Comparison of ENCODE assay signal across 8 cellular contexts in the genomic region with DNA sequence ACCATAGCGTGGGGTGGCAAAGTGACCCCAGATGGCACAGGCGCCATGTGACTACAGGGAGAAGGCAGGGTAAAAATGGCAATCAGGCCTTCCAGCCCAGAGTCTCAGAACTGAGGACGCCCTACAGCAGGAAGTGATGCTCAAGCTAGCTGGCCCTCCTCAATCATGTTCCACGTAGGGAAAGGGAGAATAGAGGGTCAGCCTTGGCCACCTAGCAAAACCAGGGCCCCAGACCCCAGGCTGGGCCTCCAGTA. TPM values are rescaled to one million over a fixed set of nuclear protein-coding genes. Genes with fewer than 3 reads are reported as not detected.
A peak's percentile ranks its signal among the peaks of the same experiment; 100 is the strongest.
DNase-seq lines count a peak whose midpoint lies in the region; ATAC-seq and TF ChIP-seq lines count a peak whose summit lies in the region.

No MANE protein-coding gene starts in this region.

- 19 to 44% (median 25%) methylated on average over 4 of the region's 4 CpGs for WGBS in adipose tissue, 3 donors
- WGBS in liver = 57% methylated on average over 4 of the region's 4 CpGs

- H3K4me1 ChIP-seq in liver (ENCODE audit: control insufficient read depth in 4 of 4, insufficient read depth in 4 of 4, low read length in 3 of 4) = peaks cover 0 to 24% (median 14%) of the 10 kb centered on the region in 4 donors

- peak overlapping the region; percentile 74 to 83 for H3K4me3 Mint-ChIP-seq in activated T-cell treated with anti-CD3 and anti-CD28 coated beads, Interleukin-2, amount 50 U/mL, for 72 hours
- peak overlapping the region; percentile 83 for H3K4me3 Mint-ChIP-seq in type B pancreatic cell

- peaks cover 74% of the 10 kb centered on the region for H3K4me1 Mint-ChIP-seq in activated T-cell treated with anti-CD3 and anti-CD28 coated beads, Interleukin-2, amount 50 U/mL, for 72 hours (ENCODE audit: low read depth)
- peaks cover 19% of the 10 kb centered on the region for H3K4me1 Mint-ChIP-seq in type B pancreatic cell (ENCODE audit: unreplicated experiment)

- H3K9ac ChIP-seq in liver (ENCODE audit: low read depth in 1 of 2, low read length in 2 of 2) = peak overlapping the region; percentile 13 to 51

- no peak for TF ChIP-seq RAD21 in liver (IDR thresholded peaks at IDR 0.05)

- no peaks in the 10 kb centered on the region for H3K27me3 Mint-ChIP-seq in activated T-cell treated with anti-CD3 and anti-CD28 coated beads, Interleukin-2, amount 50 U/mL, for 72 hours (ENCODE audit: low read depth)
- H3K27me3 Mint-ChIP-seq in type B pancreatic cell = no peaks in the 10 kb centered on the region

- peaks cover 3 to 22% of the 10 kb centered on the region in 2 donors for H3K36me3 Mint-ChIP-seq in activated T-cell treated with anti-CD3 and anti-CD28 coated beads, Interleukin-2, amount 50 U/mL, for 72 hours (ENCODE audit: insufficient read depth in 2 of 2)
- peaks cover 7% of the 10 kb centered on the region for H3K36me3 Mint-ChIP-seq in type B pancreatic cell

- no peaks in the 10 kb centered on the region for H3K9me3 Mint-ChIP-seq in activated T-cell treated with anti-CD3 and anti-CD28 coated beads, Interleukin-2, amount 50 U/mL, for 72 hours
- no peaks in the 10 kb centered on the region for H3K9me3 Mint-ChIP-seq in type B pancreatic cell

- peaks cover 3 to 27% (median 13%) of the 10 kb centered on the region in 4 donors for H3K36me3 ChIP-seq in liver (ENCODE audit: control insufficient read depth in 4 of 4, insufficient read depth in 3 of 4, low read depth in 1 of 4, low read length in 3 of 4)

- H3K27ac ChIP-seq in adipose tissue (ENCODE audit: low read depth, low read length) (peak overlapping the region; percentile 94), liver (ENCODE audit: low read depth in 1 of 2, low read length in 2 of 2) (peak overlapping the region; percentile 88 to 94)

- no peak overlapping the region for H3K4me3 ChIP-seq in liver (ENCODE audit: low read depth in 1 of 3, low read length in 3 of 3)

- TF ChIP-seq CTCF in liver (IDR thresholded peaks at IDR 0.05; ENCODE audit: low read depth, low read length, missing input control) (peak; percentile 4), type B pancreatic cell (conservative IDR thresholded peaks at IDR 0.05) (no peak)

- H3K27ac Mint-ChIP-seq in activated T-cell treated with anti-CD3 and anti-CD28 coated beads, Interleukin-2, amount 50 U/mL, for 72 hours = peak overlapping the region; percentile 88
- peak overlapping the region; percentile 89 for H3K27ac Mint-ChIP-seq in type B pancreatic cell

- no peak for ATAC-seq in activated T-cell treated with anti-CD3 and anti-CD28 coated beads, Interleukin-2, amount 50 U/mL, for 72 hours (replicated peaks in 1 of 2)
- no peak for ATAC-seq in HG02852 (IDR thresholded peaks at IDR 0.05; ENCODE audit: unreplicated experiment)

- H3K27me3 ChIP-seq in liver (ENCODE audit: control insufficient read depth in 4 of 4, insufficient read depth in 4 of 4, low read length in 3 of 4) = no peaks in the 10 kb centered on the region

- H3K9me3 ChIP-seq in liver (ENCODE audit: control insufficient read depth in 4 of 4, low read length in 3 of 4) = no peaks in the 10 kb centered on the region

- DNase-seq in activated T-cell treated with anti-CD3 and anti-CD28 coated beads, Interleukin-2, amount 50 U/mL, for 72 hours = no peak
- DNase-seq in activated T-cell treated with anti-CD3 and anti-CD28 coated beads for 4 hours (no peak), type B pancreatic cell (ENCODE audit: extremely low spot score, unreplicated experiment) (no peak), NCI-H1417 treated with DMSO at 0.1 percent for 48 hours (lab: John Stamatoyannopoulos, UW) (no peak)
- DNase-seq in stimulated activated CD8-positive, alpha-beta memory T cell treated with anti-CD3 and anti-CD28 coated beads, Interleukin-4, amount 100 ng/mL, for 48 hours = no peak

TF ChIP-seq in liver, 16 proteins besides CTCF, POLR2A, EP300 and RAD21:
- TF ChIP-seq GABPA (IDR thresholded peaks at IDR 0.05 in 1 of 2, conservative IDR thresholded peaks at IDR 0.05 in 1 of 2) = no peak
- TF ChIP-seq EGR1 (IDR thresholded peaks at IDR 0.05; ENCODE audit: low read depth in 2 of 2) = no peak
- no peak for TF ChIP-seq FOXA1 (IDR thresholded peaks at IDR 0.05)
- no peak for TF ChIP-seq SP1 (IDR thresholded peaks at IDR 0.05)
- TF ChIP-seq NR2F2 (IDR thresholded peaks at IDR 0.05) = no peak
- TF ChIP-seq HNF4A (conservative IDR thresholded peaks at IDR 0.05) = no peak
- TF ChIP-seq YY1 (IDR thresholded peaks at IDR 0.05) = no peak

RNA-seq across cellular contexts. Expression of a gene that starts 1.0 kb away (rescaled TPM):
- total RNA-seq in activated T-cell treated with anti-CD3 and anti-CD28 coated beads, Interleukin-2, amount 50 U/mL, for 72 hours = 10 to 100 TPM; 78.5 to 90.9 TPM
- polyA plus RNA-seq in adipose tissue (10 to 100 TPM; 13.0 to 48.7 (median 23.5) TPM), liver (1 to 10 TPM; 5.5 to 6.1 TPM)
- total RNA-seq in liver (10 to 100 TPM in 1 of 2 donors, 1 to 10 TPM in 1; 5.6 to 15.0 TPM), type B pancreatic cell (ENCODE audit: low replicate concordance) (70.5 and 80.9 TPM in 2 replicates)

RNA-seq across cellular contexts. Expression of a gene that starts 15.2 kb away (rescaled TPM):
- 10 to 100 TPM; 13.3 to 20.3 TPM for total RNA-seq in activated T-cell treated with anti-CD3 and anti-CD28 coated beads, Interleukin-2, amount 50 U/mL, for 72 hours
- polyA plus RNA-seq in adipose tissue (10 to 100 TPM; 12.3 to 14.8 (median 13.0) TPM), liver (1 to 10 TPM; 7.6 to 8.7 TPM)
- total RNA-seq in liver (10 to 100 TPM in 1 of 2 donors, 1 to 10 TPM in 1; 4.8 to 10.4 TPM), type B pancreatic cell (ENCODE audit: low replicate concordance) (32.0 and 40.9 TPM in 2 replicates)

RNA-seq across cellular contexts. Expression of a gene that starts 21.9 kb away (rescaled TPM):
- 100 to 1,000 TPM; 379 to 422 TPM for total RNA-seq in activated T-cell treated with anti-CD3 and anti-CD28 coated beads, Interleukin-2, amount 50 U/mL, for 72 hours
- polyA plus RNA-seq in adipose tissue (10 to 100 TPM; 26.8 to 70.1 (median 50.6) TPM), liver (10 to 100 TPM; 13.4 to 28.4 TPM)
- total RNA-seq in liver (10 to 100 TPM; 35.0 to 41.4 TPM), type B pancreatic cell (ENCODE audit: low replicate concordance) (53.1 and 62.2 TPM in 2 replicates)
